16 cellular contexts compared by ENCODE assay signal in the genomic region with DNA sequence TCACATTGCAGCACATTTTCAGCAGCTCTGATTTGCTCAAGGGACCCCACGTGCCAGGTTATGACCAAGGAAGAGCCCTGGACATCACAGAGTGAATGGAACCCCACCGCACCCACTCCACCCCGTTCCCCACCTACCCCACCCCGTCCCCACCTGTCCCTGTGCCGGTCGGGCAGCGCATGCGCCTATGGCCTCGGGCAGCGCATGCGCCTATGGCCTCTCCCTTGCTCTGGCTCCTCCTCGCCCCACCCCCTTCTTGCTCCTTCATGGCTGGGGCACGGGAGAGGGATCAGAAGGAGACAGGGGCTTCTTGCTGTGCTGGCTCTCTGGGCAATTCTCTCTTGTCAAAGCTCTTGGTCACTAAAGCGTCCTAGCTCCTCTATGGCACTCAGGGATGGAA.
A peak's percentile ranks its signal among the peaks of the same experiment; 100 is the strongest.
DNase-seq lines count a peak whose midpoint lies in the region; TF ChIP-seq lines count a peak whose summit lies in the region.
"Had no signal": no experiment of that assay in that cellular context is flagged by ENCODE, and none has a peak within 500 bp of the region (broad histone marks: within the 10 kb centered on the region; RNA-seq: fewer than 3 reads in every experiment).

No MANE protein-coding gene starts in this region.

- no peak overlapping the region for H3K4me3 Mint-ChIP-seq in neural crest cell
- H3K4me3 Mint-ChIP-seq: T-helper 17 cell had no signal

- intact Hi-C loops in esophagus muscularis mucosa (cut with DNase I), result no loop called here

- H3K36me3 Mint-ChIP-seq in neural crest cell (ENCODE audit: low read depth), result no peaks in the 10 kb centered on the region

- no peaks in the 10 kb centered on the region for H3K9me3 ChIP-seq in effector memory CD4-positive, alpha-beta T cell (ENCODE audit: control insufficient read depth, low read length)
- no peaks in the 10 kb centered on the region for H3K9me3 ChIP-seq in esophagus muscularis mucosa
- H3K9me3 ChIP-seq: SJSA1 had no signal

- no peaks in the 10 kb centered on the region for H3K27me3 Mint-ChIP-seq in neural crest cell (ENCODE audit: low read depth)

- H3K4me3 ChIP-seq in effector memory CD4-positive, alpha-beta T cell (ENCODE audit: insufficient read depth, low read depth, low read length, poor library complexity, severe bottlenecking), result no peak overlapping the region
- no peak overlapping the region for H3K4me3 ChIP-seq in esophagus muscularis mucosa
- H3K4me3 ChIP-seq: SJSA1 had no signal

- H3K9me3 Mint-ChIP-seq in neural crest cell, result no peaks in the 10 kb centered on the region

- peaks cover 4% of the 10 kb centered on the region for H3K4me1 Mint-ChIP-seq in neural crest cell
- H3K4me1 Mint-ChIP-seq: T-helper 17 cell had no signal

- DNase-seq in AG08396 (ENCODE audit: low spot score), result peak; percentile 1
- DNase-seq in ELF-1 (ENCODE audit: low read depth, low spot score), result peak; percentile 31
- peak; percentile 15 for DNase-seq in NCI-H2227 treated with DMSO at 0.1 percent for 48 hours (lab: John Stamatoyannopoulos, UW)
- no peak for DNase-seq in neural crest cell (ENCODE audit: low read depth, low spot score)
- no peak for DNase-seq in effector memory CD4-positive, alpha-beta T cell
- no peak for DNase-seq in esophagus muscularis mucosa (ENCODE audit: extremely low spot score)
- no peak for DNase-seq in GM03348 (ENCODE audit: low spot score)
- DNase-seq: DMS 273 treated with DMSO at 0.1 percent for 48 hours, DND-41, GOT3, NCI-H1417, NCI-H2081 treated with DMSO at 0.1 percent for 48 hours, NCI-H524, T-helper 17 cell had no signal

- no peak for TF ChIP-seq POLR2A in esophagus muscularis mucosa (IDR thresholded peaks at IDR 0.05; ENCODE audit: low read depth)

- no peaks in the 10 kb centered on the region for H3K36me3 ChIP-seq in effector memory CD4-positive, alpha-beta T cell (ENCODE audit: control insufficient read depth, insufficient read depth, low read length)
- no peaks in the 10 kb centered on the region for H3K36me3 ChIP-seq in esophagus muscularis mucosa
- H3K36me3 ChIP-seq: SJSA1 had no signal

- H3K27ac ChIP-seq in effector memory CD4-positive, alpha-beta T cell (ENCODE audit: insufficient read depth, low read length, poor library complexity, severe bottlenecking), result no peak overlapping the region
- H3K27ac ChIP-seq in esophagus muscularis mucosa (replicated peaks in 1 of 4), result no peak overlapping the region
- H3K27ac ChIP-seq: KMS-11, SJSA1 had no signal

- WGBS in esophagus muscularis mucosa, result 96% methylated on average over 14 of the region's 14 CpGs

- no peaks in the 10 kb centered on the region for H3K4me1 ChIP-seq in effector memory CD4-positive, alpha-beta T cell (ENCODE audit: control insufficient read depth, insufficient read depth, low read length, poor library complexity, severe bottlenecking)
- peaks cover 0 to 6% (median 0%) of the 10 kb centered on the region in 4 donors for H3K4me1 ChIP-seq in esophagus muscularis mucosa
- H3K4me1 ChIP-seq: SJSA1 had no signal

- H3K27me3 ChIP-seq in effector memory CD4-positive, alpha-beta T cell (replicated peaks; ENCODE audit: control insufficient read depth, insufficient read depth, low read length, poor library complexity, severe bottlenecking), result no peaks in the 10 kb centered on the region
- no peaks in the 10 kb centered on the region for H3K27me3 ChIP-seq in esophagus muscularis mucosa
- H3K27me3 ChIP-seq: SJSA1 had no signal

- no peak for TF ChIP-seq EP300 in esophagus muscularis mucosa (IDR thresholded peaks at IDR 0.05)

- H3K27ac Mint-ChIP-seq in neural crest cell (ENCODE audit: unreplicated experiment), result peak overlapping the region; percentile 27
- H3K27ac Mint-ChIP-seq: T-helper 17 cell had no signal

- no peak for TF ChIP-seq CTCF in neural crest cell (conservative IDR thresholded peaks at IDR 0.05)
- TF ChIP-seq CTCF in esophagus muscularis mucosa (IDR thresholded peaks at IDR 0.05), result no peak

Comparison
In these comparisons a context has a peak if more than half of its experiments do, and no peak if none do; other contexts are left out.
1. DNase-seq: peak in AG08396 (single experiment), ELF-1 (single experiment) and NCI-H2227 treated with DMSO at 0.1 percent for 48 hours (single experiment); none in neural crest cell (single experiment), effector memory CD4-positive, alpha-beta T cell (0 of 3), esophagus muscularis mucosa (single experiment) and GM03348 (single experiment).